1 cellular context compared by ENCODE assay signal in the genomic region with DNA sequence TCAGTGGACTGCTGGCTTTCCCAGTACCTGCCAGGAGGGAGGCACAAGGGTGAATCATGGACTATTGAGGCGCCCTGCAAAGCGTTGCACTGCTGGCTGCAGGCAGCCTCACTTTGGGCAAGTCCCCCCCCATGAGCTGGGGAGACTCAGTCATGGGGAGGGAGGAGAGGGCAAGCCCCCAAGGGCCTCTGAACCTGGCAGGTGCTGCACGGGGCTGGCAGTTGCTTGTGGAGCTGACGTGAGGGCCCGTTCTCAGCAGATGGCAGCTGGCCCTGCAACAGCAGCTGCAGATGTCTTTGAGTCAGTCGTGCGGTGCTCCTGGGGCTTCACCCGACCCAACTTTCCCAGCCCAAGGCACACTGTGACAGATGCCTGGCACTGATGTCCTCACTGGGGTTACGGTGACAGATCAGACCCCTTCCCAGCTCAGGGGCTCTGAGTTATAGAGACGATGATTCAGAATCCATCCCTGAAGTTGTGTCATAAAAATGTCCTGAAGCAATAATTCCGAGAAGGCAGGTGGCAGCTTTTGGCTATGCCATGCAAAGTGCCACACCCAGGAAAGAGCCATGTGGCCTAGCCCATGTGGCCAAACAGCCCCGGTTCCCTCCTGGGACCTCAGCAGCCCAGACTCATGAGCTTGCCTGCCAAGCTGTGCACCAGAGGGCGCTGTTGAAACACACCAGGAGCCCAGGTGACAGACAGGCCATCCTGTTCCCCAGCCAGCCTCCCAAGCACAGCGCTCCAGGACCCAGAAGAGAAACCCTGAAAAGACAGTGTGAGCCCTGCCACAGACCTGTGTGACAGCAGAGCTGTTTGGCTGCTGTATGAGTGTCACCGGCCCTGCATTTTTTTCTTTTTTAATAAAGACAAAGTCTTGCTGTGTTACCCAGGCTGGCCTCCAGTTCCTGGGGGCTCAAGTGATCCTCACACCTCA.
TF ChIP-seq lines count a peak whose summit lies in the region.

No MANE protein-coding gene starts in this region.

TF ChIP-seq in HepG2, 621 proteins besides CTCF, POLR2A, EP300 and RAD21 (continued from another document and continues in another):
- TF ChIP-seq, protein P1, sequence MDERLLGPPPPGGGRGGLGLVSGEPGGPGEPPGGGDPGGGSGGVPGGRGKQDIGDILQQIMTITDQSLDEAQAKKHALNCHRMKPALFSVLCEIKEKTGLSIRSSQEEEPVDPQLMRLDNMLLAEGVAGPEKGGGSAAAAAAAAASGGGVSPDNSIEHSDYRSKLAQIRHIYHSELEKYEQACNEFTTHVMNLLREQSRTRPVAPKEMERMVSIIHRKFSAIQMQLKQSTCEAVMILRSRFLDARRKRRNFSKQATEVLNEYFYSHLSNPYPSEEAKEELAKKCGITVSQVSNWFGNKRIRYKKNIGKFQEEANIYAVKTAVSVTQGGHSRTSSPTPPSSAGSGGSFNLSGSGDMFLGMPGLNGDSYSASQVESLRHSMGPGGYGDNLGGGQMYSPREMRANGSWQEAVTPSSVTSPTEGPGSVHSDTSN (CRISPR knock-in tag; IDR thresholded peaks at IDR 0.05): peak; percentile 48; the same call in 1 of the 2 replicates
- peak; percentile 76 for TF ChIP-seq SMC3 (IDR thresholded peaks at IDR 0.05; ENCODE audit: low read length)
- peak; percentile 49; the same call in 1 of the 2 replicates for TF ChIP-seq ARNT2 (CRISPR knock-in tag; IDR thresholded peaks at IDR 0.05; ENCODE audit: low read depth)
- TF ChIP-seq, protein P2, sequence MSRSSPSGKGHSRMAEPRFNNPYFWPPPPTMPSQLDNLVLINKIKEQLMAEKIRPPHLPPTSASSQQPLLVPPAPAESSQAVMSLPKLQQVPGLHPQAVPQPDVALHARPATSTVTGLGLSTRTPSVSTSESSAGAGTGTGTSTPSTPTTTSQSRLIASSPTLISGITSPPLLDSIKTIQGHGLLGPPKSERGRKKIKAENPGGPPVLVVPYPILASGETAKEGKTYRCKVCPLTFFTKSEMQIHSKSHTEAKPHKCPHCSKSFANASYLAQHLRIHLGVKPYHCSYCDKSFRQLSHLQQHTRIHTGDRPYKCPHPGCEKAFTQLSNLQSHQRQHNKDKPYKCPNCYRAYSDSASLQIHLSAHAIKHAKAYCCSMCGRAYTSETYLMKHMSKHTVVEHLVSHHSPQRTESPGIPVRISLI (CRISPR knock-in tag; IDR thresholded peaks at IDR 0.05; ENCODE audit: borderline replicate concordance): peak; percentile 20; the same call in 1 of the 2 replicates
- TF ChIP-seq, protein P3, sequence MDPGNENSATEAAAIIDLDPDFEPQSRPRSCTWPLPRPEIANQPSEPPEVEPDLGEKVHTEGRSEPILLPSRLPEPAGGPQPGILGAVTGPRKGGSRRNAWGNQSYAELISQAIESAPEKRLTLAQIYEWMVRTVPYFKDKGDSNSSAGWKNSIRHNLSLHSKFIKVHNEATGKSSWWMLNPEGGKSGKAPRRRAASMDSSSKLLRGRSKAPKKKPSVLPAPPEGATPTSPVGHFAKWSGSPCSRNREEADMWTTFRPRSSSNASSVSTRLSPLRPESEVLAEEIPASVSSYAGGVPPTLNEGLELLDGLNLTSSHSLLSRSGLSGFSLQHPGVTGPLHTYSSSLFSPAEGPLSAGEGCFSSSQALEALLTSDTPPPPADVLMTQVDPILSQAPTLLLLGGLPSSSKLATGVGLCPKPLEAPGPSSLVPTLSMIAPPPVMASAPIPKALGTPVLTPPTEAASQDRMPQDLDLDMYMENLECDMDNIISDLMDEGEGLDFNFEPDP (CRISPR knock-in tag; conservative IDR thresholded peaks at IDR 0.05): no peak
- TF ChIP-seq, protein P4, sequence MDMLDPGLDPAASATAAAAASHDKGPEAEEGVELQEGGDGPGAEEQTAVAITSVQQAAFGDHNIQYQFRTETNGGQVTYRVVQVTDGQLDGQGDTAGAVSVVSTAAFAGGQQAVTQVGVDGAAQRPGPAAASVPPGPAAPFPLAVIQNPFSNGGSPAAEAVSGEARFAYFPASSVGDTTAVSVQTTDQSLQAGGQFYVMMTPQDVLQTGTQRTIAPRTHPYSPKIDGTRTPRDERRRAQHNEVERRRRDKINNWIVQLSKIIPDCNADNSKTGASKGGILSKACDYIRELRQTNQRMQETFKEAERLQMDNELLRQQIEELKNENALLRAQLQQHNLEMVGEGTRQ (IDR thresholded peaks at IDR 0.05; ENCODE audit: low read depth, low read length): 0 out of 2 replicates have a peak, but pooled peaks have one; percentile 28
- TF ChIP-seq, protein P4 (CRISPR knock-in tag; IDR thresholded peaks at IDR 0.05; ENCODE audit: borderline replicate concordance): no peak
- TF ChIP-seq, protein P5, sequence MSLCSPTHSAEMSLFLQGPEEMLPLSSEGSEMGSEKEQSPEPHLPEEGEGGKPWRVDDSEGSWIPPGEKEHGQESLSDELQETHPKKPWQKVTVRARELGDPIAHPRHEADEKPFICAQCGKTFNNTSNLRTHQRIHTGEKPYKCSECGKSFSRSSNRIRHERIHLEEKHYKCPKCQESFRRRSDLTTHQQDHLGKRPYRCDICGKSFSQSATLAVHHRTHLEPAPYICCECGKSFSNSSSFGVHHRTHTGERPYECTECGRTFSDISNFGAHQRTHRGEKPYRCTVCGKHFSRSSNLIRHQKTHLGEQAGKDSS (CRISPR knock-in tag; IDR thresholded peaks at IDR 0.05; ENCODE audit: borderline replicate concordance, low read depth): peak; percentile 30; the same call in 1 of the 2 replicates
- TF ChIP-seq, protein P6, sequence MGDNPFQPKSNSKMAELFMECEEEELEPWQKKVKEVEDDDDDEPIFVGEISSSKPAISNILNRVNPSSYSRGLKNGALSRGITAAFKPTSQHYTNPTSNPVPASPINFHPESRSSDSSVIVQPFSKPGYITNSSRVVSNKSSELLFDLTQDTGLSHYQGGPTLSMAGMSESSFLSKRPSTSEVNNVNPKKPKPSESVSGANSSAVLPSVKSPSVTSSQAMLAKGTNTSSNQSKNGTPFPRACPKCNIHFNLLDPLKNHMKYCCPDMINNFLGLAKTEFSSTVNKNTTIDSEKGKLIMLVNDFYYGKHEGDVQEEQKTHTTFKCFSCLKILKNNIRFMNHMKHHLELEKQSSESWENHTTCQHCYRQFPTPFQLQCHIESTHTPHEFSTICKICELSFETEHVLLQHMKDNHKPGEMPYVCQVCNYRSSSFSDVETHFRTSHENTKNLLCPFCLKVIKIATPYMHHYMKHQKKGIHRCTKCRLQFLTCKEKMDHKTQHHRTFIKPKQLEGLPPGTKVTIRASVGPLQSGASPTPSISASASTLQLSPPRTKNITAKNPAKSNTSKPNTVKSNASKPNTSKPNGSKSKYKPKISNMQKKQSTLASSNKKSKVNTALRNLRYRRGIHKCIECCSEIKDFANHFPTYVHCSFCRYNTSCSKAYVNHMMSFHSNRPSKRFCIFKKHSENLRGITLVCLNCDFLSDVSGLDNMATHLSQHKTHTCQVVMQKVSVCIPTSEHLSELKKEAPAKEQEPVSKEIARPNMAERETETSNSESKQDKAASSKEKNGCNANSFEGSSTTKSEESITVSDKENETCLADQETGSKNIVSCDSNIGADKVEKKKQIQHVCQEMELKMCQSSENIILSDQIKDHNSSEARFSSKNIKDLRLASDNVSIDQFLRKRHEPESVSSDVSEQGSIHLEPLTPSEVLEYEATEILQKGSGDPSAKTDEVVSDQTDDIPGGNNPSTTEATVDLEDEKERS (CRISPR knock-in tag; IDR thresholded peaks at IDR 0.05): no peak
- TF ChIP-seq, protein P7, sequence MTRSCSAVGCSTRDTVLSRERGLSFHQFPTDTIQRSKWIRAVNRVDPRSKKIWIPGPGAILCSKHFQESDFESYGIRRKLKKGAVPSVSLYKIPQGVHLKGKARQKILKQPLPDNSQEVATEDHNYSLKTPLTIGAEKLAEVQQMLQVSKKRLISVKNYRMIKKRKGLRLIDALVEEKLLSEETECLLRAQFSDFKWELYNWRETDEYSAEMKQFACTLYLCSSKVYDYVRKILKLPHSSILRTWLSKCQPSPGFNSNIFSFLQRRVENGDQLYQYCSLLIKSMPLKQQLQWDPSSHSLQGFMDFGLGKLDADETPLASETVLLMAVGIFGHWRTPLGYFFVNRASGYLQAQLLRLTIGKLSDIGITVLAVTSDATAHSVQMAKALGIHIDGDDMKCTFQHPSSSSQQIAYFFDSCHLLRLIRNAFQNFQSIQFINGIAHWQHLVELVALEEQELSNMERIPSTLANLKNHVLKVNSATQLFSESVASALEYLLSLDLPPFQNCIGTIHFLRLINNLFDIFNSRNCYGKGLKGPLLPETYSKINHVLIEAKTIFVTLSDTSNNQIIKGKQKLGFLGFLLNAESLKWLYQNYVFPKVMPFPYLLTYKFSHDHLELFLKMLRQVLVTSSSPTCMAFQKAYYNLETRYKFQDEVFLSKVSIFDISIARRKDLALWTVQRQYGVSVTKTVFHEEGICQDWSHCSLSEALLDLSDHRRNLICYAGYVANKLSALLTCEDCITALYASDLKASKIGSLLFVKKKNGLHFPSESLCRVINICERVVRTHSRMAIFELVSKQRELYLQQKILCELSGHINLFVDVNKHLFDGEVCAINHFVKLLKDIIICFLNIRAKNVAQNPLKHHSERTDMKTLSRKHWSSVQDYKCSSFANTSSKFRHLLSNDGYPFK (CRISPR knock-in tag; IDR thresholded peaks at IDR 0.05; ENCODE audit: borderline replicate concordance): no peak
- TF ChIP-seq EEA1 (CRISPR knock-in tag; IDR thresholded peaks at IDR 0.05; ENCODE audit: borderline replicate concordance): 0 out of 2 replicates have a peak, but pooled peaks have one; percentile 14
- TF ChIP-seq, protein P8, sequence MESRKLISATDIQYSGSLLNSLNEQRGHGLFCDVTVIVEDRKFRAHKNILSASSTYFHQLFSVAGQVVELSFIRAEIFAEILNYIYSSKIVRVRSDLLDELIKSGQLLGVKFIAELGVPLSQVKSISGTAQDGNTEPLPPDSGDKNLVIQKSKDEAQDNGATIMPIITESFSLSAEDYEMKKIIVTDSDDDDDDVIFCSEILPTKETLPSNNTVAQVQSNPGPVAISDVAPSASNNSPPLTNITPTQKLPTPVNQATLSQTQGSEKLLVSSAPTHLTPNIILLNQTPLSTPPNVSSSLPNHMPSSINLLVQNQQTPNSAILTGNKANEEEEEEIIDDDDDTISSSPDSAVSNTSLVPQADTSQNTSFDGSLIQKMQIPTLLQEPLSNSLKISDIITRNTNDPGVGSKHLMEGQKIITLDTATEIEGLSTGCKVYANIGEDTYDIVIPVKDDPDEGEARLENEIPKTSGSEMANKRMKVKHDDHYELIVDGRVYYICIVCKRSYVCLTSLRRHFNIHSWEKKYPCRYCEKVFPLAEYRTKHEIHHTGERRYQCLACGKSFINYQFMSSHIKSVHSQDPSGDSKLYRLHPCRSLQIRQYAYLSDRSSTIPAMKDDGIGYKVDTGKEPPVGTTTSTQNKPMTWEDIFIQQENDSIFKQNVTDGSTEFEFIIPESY (CRISPR knock-in tag; IDR thresholded peaks at IDR 0.05): 0 out of 2 replicates have a peak, but pooled peaks have one; percentile 46
- TF ChIP-seq, protein P9, sequence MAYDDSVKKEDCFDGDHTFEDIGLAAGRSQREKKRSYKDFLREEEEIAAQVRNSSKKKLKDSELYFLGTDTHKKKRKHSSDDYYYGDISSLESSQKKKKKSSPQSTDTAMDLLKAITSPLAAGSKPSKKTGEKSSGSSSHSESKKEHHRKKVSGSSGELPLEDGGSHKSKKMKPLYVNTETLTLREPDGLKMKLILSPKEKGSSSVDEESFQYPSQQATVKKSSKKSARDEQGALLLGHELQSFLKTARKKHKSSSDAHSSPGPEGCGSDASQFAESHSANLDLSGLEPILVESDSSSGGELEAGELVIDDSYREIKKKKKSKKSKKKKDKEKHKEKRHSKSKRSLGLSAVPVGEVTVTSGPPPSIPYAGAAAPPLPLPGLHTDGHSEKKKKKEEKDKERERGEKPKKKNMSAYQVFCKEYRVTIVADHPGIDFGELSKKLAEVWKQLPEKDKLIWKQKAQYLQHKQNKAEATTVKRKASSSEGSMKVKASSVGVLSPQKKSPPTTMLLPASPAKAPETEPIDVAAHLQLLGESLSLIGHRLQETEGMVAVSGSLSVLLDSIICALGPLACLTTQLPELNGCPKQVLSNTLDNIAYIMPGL (CRISPR knock-in tag; IDR thresholded peaks at IDR 0.05; ENCODE audit: borderline replicate concordance in 1 of 2, low read depth in 1 of 2): peak in 1 of 2 experiments; percentile 66; a peak in 2 of 4 replicates
- TF ChIP-seq MXI1 (IDR thresholded peaks at IDR 0.05; ENCODE audit: borderline replicate concordance, low read depth, low read length): peak; percentile 63; the same call in 1 of the 3 replicates
- TF ChIP-seq, protein P10, sequence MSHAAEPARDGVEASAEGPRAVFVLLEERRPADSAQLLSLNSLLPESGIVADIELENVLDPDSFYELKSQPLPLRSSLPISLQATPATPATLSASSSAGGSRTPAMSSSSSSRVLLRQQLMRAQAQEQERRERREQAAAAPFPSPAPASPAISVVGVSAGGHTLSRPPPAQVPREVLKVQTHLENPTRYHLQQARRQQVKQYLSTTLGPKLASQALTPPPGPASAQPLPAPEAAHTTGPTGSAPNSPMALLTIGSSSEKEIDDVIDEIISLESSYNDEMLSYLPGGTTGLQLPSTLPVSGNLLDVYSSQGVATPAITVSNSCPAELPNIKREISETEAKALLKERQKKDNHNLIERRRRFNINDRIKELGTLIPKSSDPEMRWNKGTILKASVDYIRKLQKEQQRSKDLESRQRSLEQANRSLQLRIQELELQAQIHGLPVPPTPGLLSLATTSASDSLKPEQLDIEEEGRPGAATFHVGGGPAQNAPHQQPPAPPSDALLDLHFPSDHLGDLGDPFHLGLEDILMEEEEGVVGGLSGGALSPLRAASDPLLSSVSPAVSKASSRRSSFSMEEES (CRISPR knock-in tag; IDR thresholded peaks at IDR 0.05): 0 out of 2 replicates have a peak, but pooled peaks have one; percentile 11
- TF ChIP-seq RBM22 (optimal IDR thresholded peaks at IDR 0.05; ENCODE audit: low read length): peak; percentile 14
- peak; percentile 24 for TF ChIP-seq YY1 (IDR thresholded peaks at IDR 0.05; ENCODE audit: insufficient read depth, insufficient replicate concordance, low read depth, low read length)
- peak; percentile 36; the same call in 1 of the 2 replicates for TF ChIP-seq FOSL2 (CRISPR knock-in tag; IDR thresholded peaks at IDR 0.05)
- TF ChIP-seq GATAD2A (CRISPR knock-in tag; IDR thresholded peaks at IDR 0.05): 0 out of 2 replicates have a peak, but pooled peaks have one; percentile 11
- TF ChIP-seq, protein P11, sequence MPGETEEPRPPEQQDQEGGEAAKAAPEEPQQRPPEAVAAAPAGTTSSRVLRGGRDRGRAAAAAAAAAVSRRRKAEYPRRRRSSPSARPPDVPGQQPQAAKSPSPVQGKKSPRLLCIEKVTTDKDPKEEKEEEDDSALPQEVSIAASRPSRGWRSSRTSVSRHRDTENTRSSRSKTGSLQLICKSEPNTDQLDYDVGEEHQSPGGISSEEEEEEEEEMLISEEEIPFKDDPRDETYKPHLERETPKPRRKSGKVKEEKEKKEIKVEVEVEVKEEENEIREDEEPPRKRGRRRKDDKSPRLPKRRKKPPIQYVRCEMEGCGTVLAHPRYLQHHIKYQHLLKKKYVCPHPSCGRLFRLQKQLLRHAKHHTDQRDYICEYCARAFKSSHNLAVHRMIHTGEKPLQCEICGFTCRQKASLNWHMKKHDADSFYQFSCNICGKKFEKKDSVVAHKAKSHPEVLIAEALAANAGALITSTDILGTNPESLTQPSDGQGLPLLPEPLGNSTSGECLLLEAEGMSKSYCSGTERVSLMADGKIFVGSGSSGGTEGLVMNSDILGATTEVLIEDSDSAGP (CRISPR knock-in tag; IDR thresholded peaks at IDR 0.05; ENCODE audit: borderline replicate concordance): peak; percentile 61
- TF ChIP-seq TGIF2 (CRISPR knock-in tag; IDR thresholded peaks at IDR 0.05): peak; percentile 55; the same call in 1 of the 2 replicates
- no peak for TF ChIP-seq RARA (CRISPR knock-in tag; IDR thresholded peaks at IDR 0.05)
- TF ChIP-seq MED1 (CRISPR knock-in tag; IDR thresholded peaks at IDR 0.05): 0 out of 2 replicates have a peak, but pooled peaks have one; percentile 27
